In the genomic region with DNA sequence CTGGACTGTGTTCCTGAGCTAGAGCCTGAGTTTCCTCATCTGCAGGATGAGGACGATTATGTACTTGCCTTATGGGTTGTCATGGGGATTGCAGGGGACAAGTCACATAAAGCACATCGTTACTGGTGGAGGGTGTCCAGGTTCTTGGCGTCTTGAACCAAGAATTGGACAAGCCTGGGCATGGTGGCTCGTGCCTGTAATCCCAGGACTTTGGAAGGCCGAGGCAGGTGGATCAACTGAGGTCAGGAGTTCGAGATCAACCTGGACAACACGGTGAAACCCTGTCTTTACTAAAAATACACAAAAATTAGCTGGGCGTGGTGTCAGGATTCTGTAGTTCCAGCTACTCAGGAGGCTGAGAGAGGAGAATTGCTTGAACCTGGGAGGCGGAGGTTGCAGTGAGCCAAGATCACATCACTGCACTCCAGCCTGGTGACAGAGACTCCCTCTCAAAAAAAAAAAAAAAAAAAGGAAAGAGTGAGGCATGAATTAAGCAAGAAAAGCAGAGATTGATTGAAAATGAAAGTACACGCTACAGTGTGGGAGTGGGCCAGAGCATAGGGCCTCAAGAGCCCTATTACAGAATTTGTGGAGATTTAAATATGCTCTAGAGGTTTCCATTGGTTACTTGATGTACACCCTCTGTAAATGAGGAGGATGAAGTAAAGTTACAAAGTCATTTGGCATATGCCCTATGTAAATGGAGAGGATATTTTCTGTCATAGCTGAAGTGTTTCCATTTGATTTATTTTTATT, we compare ENCODE assay signal across 28 cellular contexts. TPM values are rescaled to one million over a fixed set of nuclear protein-coding genes. Genes with fewer than 3 reads are reported as not detected.
DNase-seq lines count a peak whose midpoint lies in the region; ATAC-seq and TF ChIP-seq lines count a peak whose summit lies in the region.
"Had no signal": no experiment of that assay in that cellular context is flagged by ENCODE, and none has a peak within 500 bp of the region (broad histone marks: within the 10 kb centered on the region; RNA-seq: fewer than 3 reads in every experiment).

No MANE protein-coding gene starts in this region.

- H3K27ac Mint-ChIP-seq in memory B cell (peak overlapping the region; percentile 30), type B pancreatic cell (no peak overlapping the region)
- H3K27ac Mint-ChIP-seq: GM23338, progenitor cell of endocrine pancreas had no signal

- no peak for TF ChIP-seq CTCF in type B pancreatic cell (conservative IDR thresholded peaks at IDR 0.05)

- ATAC-seq in memory B cell (ENCODE audit: low read depth) = no peak
- ATAC-seq: GM23338, lower lobe of right lung had no signal

- peak; percentile 9 for DNase-seq in NCI-H748 (lab: John Stamatoyannopoulos, UW; ENCODE audit: unreplicated experiment)
- DNase-seq in NCI-H748 treated with DMSO at 0.1 percent for 48 hours (lab: John Stamatoyannopoulos, UW) = no peak
- peak; percentile 26 for DNase-seq in stimulated activated CD4-positive, alpha-beta T cell treated with anti-CD3 and anti-CD28 coated beads, Interleukin-1b, Interleukin-23, amount 100 ng/mL, for 48 hours
- DNase-seq in stimulated activated CD4-positive, alpha-beta T cell treated with anti-CD3 and anti-CD28 coated beads, Interleukin-4, amount 100 ng/mL, for 24 hours = no peak
- no peak for DNase-seq in memory B cell (ENCODE audit: low spot score in 2 of 2)
- DNase-seq in type B pancreatic cell (ENCODE audit: extremely low spot score, unreplicated experiment) = peak; percentile 43
- DNase-seq in GOT3 (lab: John Stamatoyannopoulos, UW) = no peak
- DNase-seq in retina = no peak
- DNase-seq: 8988T; activated CD4-positive, alpha-beta T cell treated with anti-CD3 and anti-CD28 coated beads, Interleukin-2, amount 50 U/mL, for 4 hours; activated naive CD4-positive, alpha-beta T cell treated with anti-CD3 and anti-CD28 coated beads, Interleukin-2, amount 50 U/mL, for 16 hours; anterior cingulate cortex; CD4-positive, alpha-beta memory T cell; effector CD4-positive, alpha-beta T cell; Karpas-422; lower lobe of right lung; MV-4-11; NCI-H1436 treated with DMSO at 0.1 percent for 48 hours; NCI-H446 treated with DMSO at 0.1 percent for 48 hours; NK-92 treated with Interleukin-12 subunit alpha and Interleukin-12 subunit beta, amount 100 ng/mL, for 24 hours; PC-9; SHP77; stomach; T-helper 9 cell; thyroid gland had no signal

- H3K36me3 Mint-ChIP-seq in memory B cell = peaks cover 26% of the 10 kb centered on the region
- H3K36me3 Mint-ChIP-seq in type B pancreatic cell = no peaks in the 10 kb centered on the region

- H3K4me3 Mint-ChIP-seq in memory B cell = no peak overlapping the region
- H3K4me3 Mint-ChIP-seq in type B pancreatic cell = no peak overlapping the region
- H3K4me3 Mint-ChIP-seq: GM23338 had no signal

- H3K4me1 Mint-ChIP-seq in memory B cell = peaks cover 24% of the 10 kb centered on the region
- peaks cover 7% of the 10 kb centered on the region for H3K4me1 Mint-ChIP-seq in type B pancreatic cell (ENCODE audit: unreplicated experiment)
- H3K4me1 Mint-ChIP-seq: GM23338 had no signal

- peaks cover 13% of the 10 kb centered on the region for H3K9me3 Mint-ChIP-seq in memory B cell
- no peaks in the 10 kb centered on the region for H3K9me3 Mint-ChIP-seq in type B pancreatic cell

- no peaks in the 10 kb centered on the region for H3K27me3 Mint-ChIP-seq in memory B cell
- H3K27me3 Mint-ChIP-seq in type B pancreatic cell = no peaks in the 10 kb centered on the region
- H3K27me3 Mint-ChIP-seq: CD4-positive, alpha-beta memory T cell; progenitor cell of endocrine pancreas had no signal

RNA-seq across cellular contexts. Expression of gene ADGRG5, which starts 30.7 kb away (rescaled TPM):
- 0.82 and 1.7 TPM in 2 replicates for total RNA-seq in type B pancreatic cell (ENCODE audit: low replicate concordance)
- total RNA-seq: bronchial epithelial cell, PC-9 had no signal

RNA-seq across cellular contexts. Expression of gene CCDC102A, which starts 36.8 kb away (rescaled TPM):
- 6.9 and 14.4 TPM in 2 replicates for total RNA-seq in type B pancreatic cell (ENCODE audit: low replicate concordance)

RNA-seq across cellular contexts. Expression of gene ADGRG1, which starts 55.3 kb away (rescaled TPM):
- 41.1 and 61.0 TPM in 2 replicates for total RNA-seq in type B pancreatic cell (ENCODE audit: low replicate concordance)

Comparison
In these comparisons a context has a peak if more than half of its experiments do, and no peak if none do; other contexts are left out.
1. DNase-seq: peak in NCI-H748 (single experiment), stimulated activated CD4-positive, alpha-beta T cell treated with anti-CD3 and anti-CD28 coated beads, Interleukin-1b, Interleukin-23, amount 100 ng/mL, for 48 hours (single experiment) and type B pancreatic cell (single experiment); none in NCI-H748 treated with DMSO at 0.1 percent for 48 hours (single experiment), stimulated activated CD4-positive, alpha-beta T cell treated with anti-CD3 and anti-CD28 coated beads, Interleukin-4, amount 100 ng/mL, for 24 hours (single experiment), memory B cell (0 of 2), GOT3 (single experiment) and retina (single experiment).